Comparison of ENCODE assay signal across 1 cellular context in genomic region chr19:21082011-21082975, GRCh38.
TF ChIP-seq lines count a peak whose summit lies in the region.

TSS of gene ZNF714 (plus strand) at chr19:21082203. CDS start at chr19:21098269, 16,066 bp downstream.

TF ChIP-seq in K562, 482 proteins besides CTCF, POLR2A, EP300 and RAD21 (continued from another document and continues in another):
- TF ChIP-seq PRPF4 (IDR thresholded peaks at IDR 0.05; ENCODE audit: insufficient read depth, low read depth, low read length, poor library complexity, severe bottlenecking) (no peak), ZNF41 (CRISPR knock-in tag; conservative IDR thresholded peaks at IDR 0.05) (no peak), GTF2F1 (IDR thresholded peaks at IDR 0.05; ENCODE audit: low read depth, low read length) (peak; percentile 31; the same call in 1 of the 2 replicates), EGR1 (conservative IDR thresholded peaks at IDR 0.05) (no peak), MAFK (IDR thresholded peaks at IDR 0.05; ENCODE audit: low read length) (no peak), SIN3B (IDR thresholded peaks at IDR 0.05; ENCODE audit: low read depth) (no peak), SNRNP70 (optimal IDR thresholded peaks at IDR 0.05; ENCODE audit: low read depth, low read length) (no peak), ZNF316 (IDR thresholded peaks at IDR 0.05) (no peak), SP2 (IDR thresholded peaks at IDR 0.05; ENCODE audit: extremely low read depth, low read depth, low read length, poor library complexity, severe bottlenecking) (peak; percentile 51), MGA (IDR thresholded peaks at IDR 0.05) (no peak), ARID3A (IDR thresholded peaks at IDR 0.05; ENCODE audit: borderline replicate concordance, low read depth, low read length) (no peak), ZNF592 (IDR thresholded peaks at IDR 0.05) (no peak), ZNF140 (CRISPR knock-in tag; IDR thresholded peaks at IDR 0.05) (no peak), ZNF79 (CRISPR knock-in tag; IDR thresholded peaks at IDR 0.05; ENCODE audit: low read depth) (no peak), NRF1 (conservative IDR thresholded peaks at IDR 0.05 in 1 of 2, IDR thresholded peaks at IDR 0.05 in 1 of 2) (peak in 1 of 2 experiments; percentile 58), ATF6 (CRISPR knock-in tag; IDR thresholded peaks at IDR 0.05) (0 out of 2 replicates have a peak, but pooled peaks have one; percentile 21), ATF1 (CRISPR knock-in tag; IDR thresholded peaks at IDR 0.05) (no peak), ATF1 (tag; IDR thresholded peaks at IDR 0.05) (peak; percentile 63), BHLHE40 (IDR thresholded peaks at IDR 0.05; ENCODE audit: low read length) (no peak), KDM5B (IDR thresholded peaks at IDR 0.05; ENCODE audit: insufficient replicate concordance, low read depth, low read length) (peak; percentile 96), ZNF23 (CRISPR knock-in tag; IDR thresholded peaks at IDR 0.05) (no peak), SMARCA5 (IDR thresholded peaks at IDR 0.05) (no peak), NFE2 (IDR thresholded peaks at IDR 0.05; ENCODE audit: low read depth) (no peak), GABPB2 (CRISPR knock-in tag; conservative IDR thresholded peaks at IDR 0.05) (no peak), HNRNPLL (IDR thresholded peaks at IDR 0.05; ENCODE audit: low read depth, low read length, poor library complexity, severe bottlenecking) (peak; percentile 93), ZNF436 (CRISPR knock-in tag; IDR thresholded peaks at IDR 0.05) (no peak), MTA2 (IDR thresholded peaks at IDR 0.05; ENCODE audit: low read depth) (no peak)
- TF ChIP-seq, protein P1, sequence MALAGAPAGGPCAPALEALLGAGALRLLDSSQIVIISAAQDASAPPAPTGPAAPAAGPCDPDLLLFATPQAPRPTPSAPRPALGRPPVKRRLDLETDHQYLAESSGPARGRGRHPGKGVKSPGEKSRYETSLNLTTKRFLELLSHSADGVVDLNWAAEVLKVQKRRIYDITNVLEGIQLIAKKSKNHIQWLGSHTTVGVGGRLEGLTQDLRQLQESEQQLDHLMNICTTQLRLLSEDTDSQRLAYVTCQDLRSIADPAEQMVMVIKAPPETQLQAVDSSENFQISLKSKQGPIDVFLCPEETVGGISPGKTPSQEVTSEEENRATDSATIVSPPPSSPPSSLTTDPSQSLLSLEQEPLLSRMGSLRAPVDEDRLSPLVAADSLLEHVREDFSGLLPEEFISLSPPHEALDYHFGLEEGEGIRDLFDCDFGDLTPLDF (CRISPR knock-in tag; IDR thresholded peaks at IDR 0.05): no peak
- TF ChIP-seq, protein P2, sequence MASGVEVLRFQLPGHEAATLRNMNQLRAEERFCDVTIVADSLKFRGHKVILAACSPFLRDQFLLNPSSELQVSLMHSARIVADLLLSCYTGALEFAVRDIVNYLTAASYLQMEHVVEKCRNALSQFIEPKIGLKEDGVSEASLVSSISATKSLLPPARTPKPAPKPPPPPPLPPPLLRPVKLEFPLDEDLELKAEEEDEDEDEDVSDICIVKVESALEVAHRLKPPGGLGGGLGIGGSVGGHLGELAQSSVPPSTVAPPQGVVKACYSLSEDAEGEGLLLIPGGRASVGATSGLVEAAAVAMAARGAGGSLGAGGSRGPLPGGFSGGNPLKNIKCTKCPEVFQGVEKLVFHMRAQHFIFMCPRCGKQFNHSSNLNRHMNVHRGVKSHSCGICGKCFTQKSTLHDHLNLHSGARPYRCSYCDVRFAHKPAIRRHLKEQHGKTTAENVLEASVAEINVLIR (CRISPR knock-in tag; IDR thresholded peaks at IDR 0.05): no peak
- TF ChIP-seq, protein P3, sequence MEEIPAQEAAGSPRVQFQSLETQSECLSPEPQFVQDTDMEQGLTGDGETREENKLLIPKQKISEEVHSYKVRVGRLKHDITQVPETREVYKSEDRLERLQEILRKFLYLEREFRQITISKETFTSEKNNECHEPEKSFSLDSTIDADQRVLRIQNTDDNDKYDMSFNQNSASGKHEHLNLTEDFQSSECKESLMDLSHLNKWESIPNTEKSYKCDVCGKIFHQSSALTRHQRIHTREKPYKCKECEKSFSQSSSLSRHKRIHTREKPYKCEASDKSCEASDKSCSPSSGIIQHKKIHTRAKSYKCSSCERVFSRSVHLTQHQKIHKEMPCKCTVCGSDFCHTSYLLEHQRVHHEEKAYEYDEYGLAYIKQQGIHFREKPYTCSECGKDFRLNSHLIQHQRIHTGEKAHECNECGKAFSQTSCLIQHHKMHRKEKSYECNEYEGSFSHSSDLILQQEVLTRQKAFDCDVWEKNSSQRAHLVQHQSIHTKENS (CRISPR knock-in tag; IDR thresholded peaks at IDR 0.05): no peak
- TF ChIP-seq, protein P4, sequence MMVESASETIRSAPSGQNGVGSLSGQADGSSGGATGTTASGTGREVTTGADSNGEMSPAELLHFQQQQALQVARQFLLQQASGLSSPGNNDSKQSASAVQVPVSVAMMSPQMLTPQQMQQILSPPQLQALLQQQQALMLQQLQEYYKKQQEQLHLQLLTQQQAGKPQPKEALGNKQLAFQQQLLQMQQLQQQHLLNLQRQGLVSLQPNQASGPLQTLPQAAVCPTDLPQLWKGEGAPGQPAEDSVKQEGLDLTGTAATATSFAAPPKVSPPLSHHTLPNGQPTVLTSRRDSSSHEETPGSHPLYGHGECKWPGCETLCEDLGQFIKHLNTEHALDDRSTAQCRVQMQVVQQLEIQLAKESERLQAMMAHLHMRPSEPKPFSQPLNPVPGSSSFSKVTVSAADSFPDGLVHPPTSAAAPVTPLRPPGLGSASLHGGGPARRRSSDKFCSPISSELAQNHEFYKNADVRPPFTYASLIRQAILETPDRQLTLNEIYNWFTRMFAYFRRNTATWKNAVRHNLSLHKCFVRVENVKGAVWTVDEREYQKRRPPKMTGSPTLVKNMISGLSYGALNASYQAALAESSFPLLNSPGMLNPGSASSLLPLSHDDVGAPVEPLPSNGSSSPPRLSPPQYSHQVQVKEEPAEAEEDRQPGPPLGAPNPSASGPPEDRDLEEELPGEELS (CRISPR knock-in tag; IDR thresholded peaks at IDR 0.05; ENCODE audit: borderline replicate concordance): no peak
